In the genomic region with DNA sequence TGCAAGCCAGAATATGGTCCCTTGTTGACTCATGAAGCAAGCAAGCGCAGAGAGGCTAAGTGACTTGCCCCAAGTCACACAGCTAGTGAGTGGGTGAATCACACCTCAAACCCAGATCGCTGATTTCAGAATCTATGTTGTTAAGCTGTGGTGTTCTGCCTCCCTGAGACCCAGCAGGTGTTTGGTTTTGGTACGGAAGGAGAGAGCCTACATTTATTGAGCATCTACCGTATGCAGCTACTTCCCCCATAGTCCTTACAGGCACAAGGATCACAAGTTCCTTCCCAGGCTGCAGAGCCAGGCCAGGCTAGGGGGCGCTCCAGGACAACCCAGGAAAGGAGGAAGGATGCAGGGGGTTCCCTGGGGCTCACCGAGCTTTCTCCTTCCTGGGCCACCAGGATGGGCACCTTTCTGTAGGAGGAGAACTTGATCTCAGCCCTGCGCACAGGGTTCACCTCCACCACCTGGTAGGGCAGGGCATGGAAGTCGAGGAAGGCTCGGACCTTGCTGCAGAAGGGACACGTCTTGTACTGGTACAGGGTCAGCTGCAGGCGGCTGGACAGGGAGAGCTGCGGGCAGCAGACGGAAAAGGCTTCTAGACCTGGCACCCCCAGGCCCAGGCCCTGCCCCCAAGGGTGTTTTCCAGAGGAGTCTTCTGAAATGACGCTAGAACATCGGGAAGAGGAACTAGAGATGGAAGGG, we compare ENCODE assay signal across 1 cellular context.
TF ChIP-seq lines count a peak whose summit lies in the region.

No MANE protein-coding gene starts in this region.

TF ChIP-seq in GM12878, 131 proteins besides CTCF, POLR2A, EP300 and RAD21 (continued from another document):
- TF ChIP-seq NBN (IDR thresholded peaks at IDR 0.05), result peak; percentile 14; the same call in 1 of the 2 replicates
- TF ChIP-seq ZZZ3 (IDR thresholded peaks at IDR 0.05; ENCODE audit: control insufficient read depth, insufficient read length, low read depth), result no peak
- TF ChIP-seq, protein P1, sequence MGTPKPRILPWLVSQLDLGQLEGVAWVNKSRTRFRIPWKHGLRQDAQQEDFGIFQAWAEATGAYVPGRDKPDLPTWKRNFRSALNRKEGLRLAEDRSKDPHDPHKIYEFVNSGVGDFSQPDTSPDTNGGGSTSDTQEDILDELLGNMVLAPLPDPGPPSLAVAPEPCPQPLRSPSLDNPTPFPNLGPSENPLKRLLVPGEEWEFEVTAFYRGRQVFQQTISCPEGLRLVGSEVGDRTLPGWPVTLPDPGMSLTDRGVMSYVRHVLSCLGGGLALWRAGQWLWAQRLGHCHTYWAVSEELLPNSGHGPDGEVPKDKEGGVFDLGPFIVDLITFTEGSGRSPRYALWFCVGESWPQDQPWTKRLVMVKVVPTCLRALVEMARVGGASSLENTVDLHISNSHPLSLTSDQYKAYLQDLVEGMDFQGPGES (IDR thresholded peaks at IDR 0.05), result no peak
- no peak for TF ChIP-seq ZSCAN29 (IDR thresholded peaks at IDR 0.05)
- peak; percentile 24; the same call in 1 of the 2 replicates for TF ChIP-seq EED (IDR thresholded peaks at IDR 0.05; ENCODE audit: low read depth)
- TF ChIP-seq ZNF217 (IDR thresholded peaks at IDR 0.05), result peak; percentile 39; the same call in 1 of the 2 replicates
- TF ChIP-seq, protein P2, sequence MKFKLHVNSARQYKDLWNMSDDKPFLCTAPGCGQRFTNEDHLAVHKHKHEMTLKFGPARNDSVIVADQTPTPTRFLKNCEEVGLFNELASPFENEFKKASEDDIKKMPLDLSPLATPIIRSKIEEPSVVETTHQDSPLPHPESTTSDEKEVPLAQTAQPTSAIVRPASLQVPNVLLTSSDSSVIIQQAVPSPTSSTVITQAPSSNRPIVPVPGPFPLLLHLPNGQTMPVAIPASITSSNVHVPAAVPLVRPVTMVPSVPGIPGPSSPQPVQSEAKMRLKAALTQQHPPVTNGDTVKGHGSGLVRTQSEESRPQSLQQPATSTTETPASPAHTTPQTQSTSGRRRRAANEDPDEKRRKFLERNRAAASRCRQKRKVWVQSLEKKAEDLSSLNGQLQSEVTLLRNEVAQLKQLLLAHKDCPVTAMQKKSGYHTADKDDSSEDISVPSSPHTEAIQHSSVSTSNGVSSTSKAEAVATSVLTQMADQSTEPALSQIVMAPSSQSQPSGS (IDR thresholded peaks at IDR 0.05; ENCODE audit: low read length), result no peak
- TF ChIP-seq SMAD5 (IDR thresholded peaks at IDR 0.05; ENCODE audit: low read depth), result no peak
- TF ChIP-seq BMI1 (IDR thresholded peaks at IDR 0.05; ENCODE audit: borderline replicate concordance), result no peak
- TF ChIP-seq, protein P3, sequence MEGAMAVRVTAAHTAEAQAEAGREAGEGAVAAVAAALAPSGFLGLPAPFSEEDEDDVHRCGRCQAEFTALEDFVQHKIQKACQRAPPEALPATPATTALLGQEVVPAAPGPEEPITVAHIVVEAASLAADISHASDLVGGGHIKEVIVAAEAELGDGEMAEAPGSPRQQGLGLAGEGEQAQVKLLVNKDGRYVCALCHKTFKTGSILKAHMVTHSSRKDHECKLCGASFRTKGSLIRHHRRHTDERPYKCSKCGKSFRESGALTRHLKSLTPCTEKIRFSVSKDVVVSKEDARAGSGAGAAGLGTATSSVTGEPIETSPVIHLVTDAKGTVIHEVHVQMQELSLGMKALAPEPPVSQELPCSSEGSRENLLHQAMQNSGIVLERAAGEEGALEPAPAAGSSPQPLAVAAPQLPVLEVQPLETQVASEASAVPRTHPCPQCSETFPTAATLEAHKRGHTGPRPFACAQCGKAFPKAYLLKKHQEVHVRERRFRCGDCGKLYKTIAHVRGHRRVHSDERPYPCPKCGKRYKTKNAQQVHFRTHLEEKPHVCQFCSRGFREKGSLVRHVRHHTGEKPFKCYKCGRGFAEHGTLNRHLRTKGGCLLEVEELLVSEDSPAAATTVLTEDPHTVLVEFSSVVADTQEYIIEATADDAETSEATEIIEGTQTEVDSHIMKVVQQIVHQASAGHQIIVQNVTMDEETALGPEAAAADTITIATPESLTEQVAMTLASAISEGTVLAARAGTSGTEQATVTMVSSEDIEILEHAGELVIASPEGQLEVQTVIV (IDR thresholded peaks at IDR 0.05; ENCODE audit: borderline replicate concordance, partially characterized antibody), result no peak
- no peak for TF ChIP-seq CBX5 (IDR thresholded peaks at IDR 0.05; ENCODE audit: low read depth)
- no peak for TF ChIP-seq CBX3 (IDR thresholded peaks at IDR 0.05; ENCODE audit: borderline replicate concordance, low read depth)
- TF ChIP-seq IRF4 (IDR thresholded peaks at IDR 0.05; ENCODE audit: low read depth, low read length), result 0 out of 2 replicates have a peak, but pooled peaks have one; percentile 13
- TF ChIP-seq RELB (IDR thresholded peaks at IDR 0.05; ENCODE audit: low read depth), result peak; percentile 73
- TF ChIP-seq NFYA (IDR thresholded peaks at IDR 0.05; ENCODE audit: borderline replicate concordance, low read depth, low read length), result no peak
- TF ChIP-seq SMARCA5 (IDR thresholded peaks at IDR 0.05), result peak; percentile 90
- no peak for TF ChIP-seq BACH1 (IDR thresholded peaks at IDR 0.05; ENCODE audit: borderline replicate concordance)
- TF ChIP-seq ZNF687 (IDR thresholded peaks at IDR 0.05), result no peak
- TF ChIP-seq YBX1 (IDR thresholded peaks at IDR 0.05), result no peak
- TF ChIP-seq, protein P4, sequence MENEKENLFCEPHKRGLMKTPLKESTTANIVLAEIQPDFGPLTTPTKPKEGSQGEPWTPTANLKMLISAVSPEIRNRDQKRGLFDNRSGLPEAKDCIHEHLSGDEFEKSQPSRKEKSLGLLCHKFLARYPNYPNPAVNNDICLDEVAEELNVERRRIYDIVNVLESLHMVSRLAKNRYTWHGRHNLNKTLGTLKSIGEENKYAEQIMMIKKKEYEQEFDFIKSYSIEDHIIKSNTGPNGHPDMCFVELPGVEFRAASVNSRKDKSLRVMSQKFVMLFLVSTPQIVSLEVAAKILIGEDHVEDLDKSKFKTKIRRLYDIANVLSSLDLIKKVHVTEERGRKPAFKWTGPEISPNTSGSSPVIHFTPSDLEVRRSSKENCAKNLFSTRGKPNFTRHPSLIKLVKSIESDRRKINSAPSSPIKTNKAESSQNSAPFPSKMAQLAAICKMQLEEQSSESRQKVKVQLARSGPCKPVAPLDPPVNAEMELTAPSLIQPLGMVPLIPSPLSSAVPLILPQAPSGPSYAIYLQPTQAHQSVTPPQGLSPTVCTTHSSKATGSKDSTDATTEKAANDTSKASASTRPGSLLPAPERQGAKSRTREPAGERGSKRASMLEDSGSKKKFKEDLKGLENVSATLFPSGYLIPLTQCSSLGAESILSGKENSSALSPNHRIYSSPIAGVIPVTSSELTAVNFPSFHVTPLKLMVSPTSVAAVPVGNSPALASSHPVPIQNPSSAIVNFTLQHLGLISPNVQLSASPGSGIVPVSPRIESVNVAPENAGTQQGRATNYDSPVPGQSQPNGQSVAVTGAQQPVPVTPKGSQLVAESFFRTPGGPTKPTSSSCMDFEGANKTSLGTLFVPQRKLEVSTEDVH (IDR thresholded peaks at IDR 0.05; ENCODE audit: low read depth, partially characterized antibody), result no peak
- no peak for TF ChIP-seq SUZ12 (IDR thresholded peaks at IDR 0.05; ENCODE audit: unreplicated experiment)
- TF ChIP-seq RAD51 (IDR thresholded peaks at IDR 0.05), result no peak
- peak; percentile 57; the same call in 1 of the 2 replicates for TF ChIP-seq SIN3A (IDR thresholded peaks at IDR 0.05; ENCODE audit: low read depth, low read length)
- no peak for TF ChIP-seq ATF7 (IDR thresholded peaks at IDR 0.05; ENCODE audit: low read depth)
- TF ChIP-seq MYC (IDR thresholded peaks at IDR 0.05; ENCODE audit: insufficient read depth, insufficient read length, insufficient replicate concordance, low read length, severe bottlenecking), result no peak
- TF ChIP-seq CBFB (IDR thresholded peaks at IDR 0.05; ENCODE audit: low read depth), result no peak
- TF ChIP-seq HSF1 (IDR thresholded peaks at IDR 0.05; ENCODE audit: low read depth, low read length), result no peak
- no peak for TF ChIP-seq ASH2L (IDR thresholded peaks at IDR 0.05; ENCODE audit: borderline replicate concordance, low read depth)
- TF ChIP-seq FOXM1 (IDR thresholded peaks at IDR 0.05; ENCODE audit: low read depth, low read length), result no peak
- TF ChIP-seq FOXK2 (IDR thresholded peaks at IDR 0.05), result no peak
- peak; percentile 48 to 61; a peak in 3 of 4 replicates for TF ChIP-seq IKZF2 (IDR thresholded peaks at IDR 0.05)
- TF ChIP-seq SP1 (IDR thresholded peaks at IDR 0.05; ENCODE audit: low read depth, low read length), result no peak
- no peak for TF ChIP-seq RBBP5 (conservative IDR thresholded peaks at IDR 0.05)
